8 cellular contexts compared by ENCODE assay signal in genomic region chr20:32456869-32457421, GRCh38.
DNase-seq lines count a peak whose midpoint lies in the region; ATAC-seq and TF ChIP-seq lines count a peak whose summit lies in the region.

No MANE protein-coding gene starts in this region.

- TF ChIP-seq POLR2A in HCT116 (IDR thresholded peaks at IDR 0.05; ENCODE audit: borderline replicate concordance, extremely low read depth, insufficient read depth, insufficient read length): no peak

- no peaks in the 10 kb centered on the region for H3K9me3 ChIP-seq in BLaER1 treated with 17β-estradiol and CSF1 and Interleukin-3, amounts not matched to agents 10 nM and 100 nM (replicated peaks in 1 of 11)
- H3K9me3 ChIP-seq in HCT116 (ENCODE audit: control insufficient read depth in 1 of 2, insufficient read depth in 1 of 2, low read depth in 1 of 2, low read length in 2 of 2): no peaks in the 10 kb centered on the region

- no peaks in the 10 kb centered on the region for H3K79me2 ChIP-seq in HCT116 (ENCODE audit: insufficient read depth, low read length)

- TF ChIP-seq CTCF in HCT116 (IDR thresholded peaks at IDR 0.05 in 2 of 3, conservative IDR thresholded peaks at IDR 0.05 in 1 of 3; ENCODE audit: borderline replicate concordance in 1 of 3, insufficient read depth in 1 of 3, low read depth in 2 of 3, low read length in 2 of 3): peak; percentile 43 to 72 (median 69); a peak in 5 of 6 replicates

- H3K27me3 ChIP-seq in BLaER1 treated with 17β-estradiol and CSF1 and Interleukin-3, amounts not matched to agents 10 nM and 100 nM: no peaks in the 10 kb centered on the region
- no peaks in the 10 kb centered on the region for H3K27me3 ChIP-seq in HCT116 (ENCODE audit: insufficient read depth, low read length)

- CTCF ChIA-PET in HCT116 (lab: Charles Lee): no interaction called here

- peaks cover 45 to 72% (median 70%) of the 10 kb centered on the region in 10 experiments for H3K4me1 ChIP-seq in BLaER1 treated with 17β-estradiol and CSF1 and Interleukin-3, amounts not matched to agents 10 nM and 100 nM
- no peaks in the 10 kb centered on the region for H3K4me1 ChIP-seq in HCT116 (ENCODE audit: control insufficient read depth in 1 of 2, insufficient read depth in 2 of 2, low read length in 2 of 2)

- DNase-seq in HCT116 (ENCODE audit: low read depth, low spot score): no peak
- DNase-seq in T1000 (lab: John Stamatoyannopoulos, UW): peak; percentile 33
- DNase-seq in glomerular visceral epithelial cell (ENCODE audit: extremely low spot score): peak; percentile 85
- peak in 9 of 10 donors; percentile 41 to 93 (median 65) for DNase-seq in posterior cingulate gyrus
- no peak for DNase-seq in COR-L47 (lab: John Stamatoyannopoulos, UW)

- peaks cover 71 to 100% (median 97%) of the 10 kb centered on the region in 11 experiments for H4K20me1 ChIP-seq in BLaER1 treated with 17β-estradiol and CSF1 and Interleukin-3, amounts not matched to agents 10 nM and 100 nM
- no peaks in the 10 kb centered on the region for H4K20me1 ChIP-seq in HCT116 (ENCODE audit: insufficient read depth)

- peak overlapping the region; percentile 74 to 96 (median 89) for H3K4me2 ChIP-seq in BLaER1 treated with 17β-estradiol and CSF1 and Interleukin-3, amounts not matched to agents 10 nM and 100 nM
- H3K4me2 ChIP-seq in HCT116 (ENCODE audit: low read length): no peak overlapping the region

- peak overlapping the region in 2 of 10 experiments; percentile 25 to 45; a peak in 4 of 20 replicates for H3K4me3 ChIP-seq in BLaER1 treated with 17β-estradiol and CSF1 and Interleukin-3, amounts not matched to agents 10 nM and 100 nM
- no peak overlapping the region for H3K4me3 ChIP-seq in HCT116 (replicated peaks in 1 of 2; ENCODE audit: low read depth in 1 of 2, low read length in 2 of 2)

- peaks cover 46 to 85% (median 55%) of the 10 kb centered on the region in 11 experiments for H3K36me3 ChIP-seq in BLaER1 treated with 17β-estradiol and CSF1 and Interleukin-3, amounts not matched to agents 10 nM and 100 nM
- H3K36me3 ChIP-seq in HCT116 (ENCODE audit: control insufficient read depth in 1 of 2, insufficient read depth in 2 of 2, low read length in 2 of 2): peaks cover 0 to 4% of the 10 kb centered on the region in 2 experiments; a peak in 2 of 4 replicates

- intact Hi-C loops in HCT116 (cut with micrococcal nuclease): no loop called here
- intact Hi-C loops in posterior cingulate gyrus (cut with DNase I): no loop called here

- POLR2A ChIA-PET in HCT116 (lab: Charles Lee): no interaction called here

- H3K27ac ChIP-seq in BLaER1 treated with 17β-estradiol and CSF1 and Interleukin-3, amounts not matched to agents 10 nM and 100 nM: peak overlapping the region in 1 of 11 experiments; percentile 9; a peak in 1 of 22 replicates
- H3K27ac ChIP-seq in HCT116 (ENCODE audit: low read depth, low read length): no peak overlapping the region

- peak overlapping the region in 4 of 11 experiments; percentile 2 to 44 (median 26); a peak in 2 of 22 replicates for H3K9ac ChIP-seq in BLaER1 treated with 17β-estradiol and CSF1 and Interleukin-3, amounts not matched to agents 10 nM and 100 nM
- H3K9ac ChIP-seq in HCT116 (ENCODE audit: low read length): no peak overlapping the region

- H2AFZ ChIP-seq in HCT116 (ENCODE audit: low read depth, low read length, poor library complexity, severe bottlenecking): no peak overlapping the region

- TF ChIP-seq RAD21 in HCT116 (IDR thresholded peaks at IDR 0.05; ENCODE audit: low read depth): peak; percentile 68

- no peaks in the 10 kb centered on the region for H3K9me2 ChIP-seq in HCT116 (ENCODE audit: insufficient read depth)

- peak; percentile 84 for ATAC-seq in HCT116
- ATAC-seq in HG03139 (IDR thresholded peaks at IDR 0.05; ENCODE audit: unreplicated experiment): no peak
- ATAC-seq in GM21367 (IDR thresholded peaks at IDR 0.05; ENCODE audit: unreplicated experiment): no peak

- RAD21 ChIA-PET in HCT116 (lab: Charles Lee; ENCODE audit: low non-redundant PET in 1 of 2, low total read pairs in 2 of 2, uncharacterized antibody in 2 of 2, unreplicated experiment in 2 of 2): no interaction called here

- no TSS peak for BruUV-seq in HCT116 (replicated peaks; lab: Mats Ljungman, UMichigan)

TF ChIP-seq in HCT116, 20 proteins besides CTCF, POLR2A, EP300 and RAD21:
- TF ChIP-seq ZFX (IDR thresholded peaks at IDR 0.05) (peak; percentile 19; the same call in 1 of the 2 replicates), SRF (IDR thresholded peaks at IDR 0.05; ENCODE audit: low read depth) (no peak), JUND (IDR thresholded peaks at IDR 0.05) (no peak), EZH2 (IDR thresholded peaks at IDR 0.05) (no peak), SIN3A (IDR thresholded peaks at IDR 0.05; ENCODE audit: low read depth) (no peak), ZNF274 (IDR thresholded peaks at IDR 0.05; ENCODE audit: low read depth, low read length) (no peak), EGR1 (IDR thresholded peaks at IDR 0.05; ENCODE audit: low read depth) (peak; percentile 53; the same call in 1 of the 2 replicates), CEBPB (IDR thresholded peaks at IDR 0.05; ENCODE audit: low read depth) (no peak), EZH2phosphoT487 (IDR thresholded peaks at IDR 0.05; ENCODE audit: borderline replicate concordance) (no peak), YY1 (IDR thresholded peaks at IDR 0.05; ENCODE audit: extremely low read depth, insufficient replicate concordance, low read depth, low read length) (no peak)
TF ChIP-seq in HCT116: peak in this region for 2.

Comparison
In these comparisons a context has a peak if more than half of its experiments do, and no peak if none do; other contexts are left out.
1. DNase-seq: peak in T1000 (single experiment), glomerular visceral epithelial cell (single experiment) and posterior cingulate gyrus (9 of 10); none in HCT116 (single experiment) and COR-L47 (single experiment).